Comparison of ENCODE assay signal across 1 cellular context in genomic region chr4:158856852-158857251, GRCh38.
TF ChIP-seq lines count a peak whose summit lies in the region.

No MANE protein-coding gene starts in this region.

TF ChIP-seq in HCT116, 20 proteins besides CTCF, POLR2A, EP300 and RAD21 (continued from another document):
- no peak for TF ChIP-seq TCF7L2 (IDR thresholded peaks at IDR 0.05; ENCODE audit: borderline replicate concordance, extremely low read depth, insufficient read depth, insufficient read length)
- TF ChIP-seq ZFX (IDR thresholded peaks at IDR 0.05): no peak
- TF ChIP-seq YY1 (IDR thresholded peaks at IDR 0.05; ENCODE audit: extremely low read depth, insufficient replicate concordance, low read depth, low read length): no peak
